ENCODE assay signal across 1 cellular context in genomic region chr13:73138967-73139491, GRCh38.
TF ChIP-seq lines count a peak whose summit lies in the region.

No MANE protein-coding gene starts in this region.

TF ChIP-seq in IMR-90, 13 proteins besides CTCF, POLR2A, EP300 and RAD21 (continued from another document):
- TF ChIP-seq, protein P1, sequence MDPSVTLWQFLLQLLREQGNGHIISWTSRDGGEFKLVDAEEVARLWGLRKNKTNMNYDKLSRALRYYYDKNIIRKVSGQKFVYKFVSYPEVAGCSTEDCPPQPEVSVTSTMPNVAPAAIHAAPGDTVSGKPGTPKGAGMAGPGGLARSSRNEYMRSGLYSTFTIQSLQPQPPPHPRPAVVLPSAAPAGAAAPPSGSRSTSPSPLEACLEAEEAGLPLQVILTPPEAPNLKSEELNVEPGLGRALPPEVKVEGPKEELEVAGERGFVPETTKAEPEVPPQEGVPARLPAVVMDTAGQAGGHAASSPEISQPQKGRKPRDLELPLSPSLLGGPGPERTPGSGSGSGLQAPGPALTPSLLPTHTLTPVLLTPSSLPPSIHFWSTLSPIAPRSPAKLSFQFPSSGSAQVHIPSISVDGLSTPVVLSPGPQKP (IDR thresholded peaks at IDR 0.05; ENCODE audit: borderline replicate concordance, low read depth, low read length) = no peak
- no peak for TF ChIP-seq MAZ (IDR thresholded peaks at IDR 0.05; ENCODE audit: borderline replicate concordance, low read depth, low read length)
- TF ChIP-seq RCOR1 (IDR thresholded peaks at IDR 0.05; ENCODE audit: insufficient replicate concordance, low read length) = no peak
- no peak for TF ChIP-seq USF2 (IDR thresholded peaks at IDR 0.05; ENCODE audit: low read depth, low read length)
